ENCODE assay signal across 12 cellular contexts in genomic region chr3:151537751-151538150, GRCh38.
DNase-seq lines count a peak whose midpoint lies in the region; TF ChIP-seq lines count a peak whose summit lies in the region.
"Had no signal": no experiment of that assay in that cellular context is flagged by ENCODE, and none has a peak within 500 bp of the region (broad histone marks: within the 10 kb centered on the region; RNA-seq: fewer than 3 reads in every experiment).

No MANE protein-coding gene starts in this region.

- H3K36me3 ChIP-seq in mesendoderm (ENCODE audit: control insufficient read depth, insufficient read depth, low read length) (no peaks in the 10 kb centered on the region), SJCRH30 (no peaks in the 10 kb centered on the region)

- no peaks in the 10 kb centered on the region for H3K9me3 ChIP-seq in SJCRH30 (replicated peaks)
- H3K9me3 ChIP-seq: psoas muscle had no signal

- H3K9ac ChIP-seq in mesendoderm (ENCODE audit: low read length) = no peak overlapping the region

- no peak overlapping the region for H4K5ac ChIP-seq in mesendoderm (ENCODE audit: low read length)

- in situ Hi-C loops in GM13976 (cut with MboI; ENCODE audit: low sequenced_read_pairs, unreplicated experiment) = no loop called here

- no CpG with 5 or more reads among the region's 3 CpGs for WGBS in mesendoderm (ENCODE audit: extremely low coverage, insufficient coverage, low lambda C conversion rate)

- no peak overlapping the region for H3K23ac ChIP-seq in mesendoderm (ENCODE audit: low read length)

- no peaks in the 10 kb centered on the region for H3K27me3 Mint-ChIP-seq in chondrocyte (ENCODE audit: low read depth)

- peaks cover 41% of the 10 kb centered on the region for H3K4me1 Mint-ChIP-seq in chondrocyte (ENCODE audit: low read depth)
- H3K4me1 Mint-ChIP-seq: activated CD8-positive, alpha-beta memory T cell treated with anti-CD3 and anti-CD28 coated beads, Interleukin-2, amount 10 ng/mL, durations not matched to agents 7 days and 5 days; activated naive CD8-positive, alpha-beta T cell treated with anti-CD3 and anti-CD28 coated beads, Interleukin-2, amount 10 ng/mL, durations not matched to agents 7 days and 5 days had no signal

- H3K18ac ChIP-seq in mesendoderm (ENCODE audit: low read length) = peak overlapping the region; percentile 28

- H3K79me2 ChIP-seq in mesendoderm (ENCODE audit: control insufficient read depth, insufficient read depth, low read length) = no peaks in the 10 kb centered on the region

- H3K27me3 ChIP-seq in mesendoderm (ENCODE audit: insufficient read depth, low read length, poor library complexity) (no peaks in the 10 kb centered on the region), SJCRH30 (no peaks in the 10 kb centered on the region)

- H3K4ac ChIP-seq in mesendoderm (ENCODE audit: low read depth, low read length) = no peak overlapping the region

- TF ChIP-seq CTCF in chondrocyte (IDR thresholded peaks at IDR 0.05) = no peak
- no peak for TF ChIP-seq CTCF in GM13976 (IDR thresholded peaks at IDR 0.05; ENCODE audit: borderline replicate concordance, control extremely low read depth, extremely low read depth, insufficient read depth, missing control alignments)

- H3K27ac ChIP-seq in mesendoderm (ENCODE audit: low read depth, low read length) (no peak overlapping the region), SJCRH30 (no peak overlapping the region)
- H3K27ac ChIP-seq: psoas muscle had no signal

- no peak overlapping the region for H2BK120ac ChIP-seq in mesendoderm (ENCODE audit: low read depth, low read length)

- peaks cover 5% of the 10 kb centered on the region for H3K9me3 Mint-ChIP-seq in chondrocyte (ENCODE audit: low read depth)
- H3K9me3 Mint-ChIP-seq: activated naive CD8-positive, alpha-beta T cell treated with anti-CD3 and anti-CD28 coated beads, Interleukin-2, amount 10 ng/mL, durations not matched to agents 7 days and 5 days had no signal

- H3K4me3 ChIP-seq in mesendoderm (ENCODE audit: low read length) (no peak overlapping the region), SJCRH30 (no peak overlapping the region)

- no peak overlapping the region for H2BK5ac ChIP-seq in mesendoderm (ENCODE audit: low read length)

- peak; percentile 26 for DNase-seq in NOMO-1 treated with DMSO at 0.1 percent for 48 hours (lab: John Stamatoyannopoulos, UW; ENCODE audit: unreplicated experiment)
- no peak for DNase-seq in chondrocyte (ENCODE audit: low spot score)
- no peak for DNase-seq in mesendoderm
- DNase-seq in GM13976 (ENCODE audit: low spot score) = no peak
- no peak for DNase-seq in SJCRH30
- DNase-seq in activated T-cell treated with anti-CD3 and anti-CD28 coated beads, Interleukin-2, amount 50 U/mL, for 1 hour = no peak
- no peak for DNase-seq in NCI-H2081 treated with DMSO at 0.1 percent for 48 hours (lab: John Stamatoyannopoulos, UW)
- DNase-seq: activated CD8-positive, alpha-beta memory T cell treated with anti-CD3 and anti-CD28 coated beads, Interleukin-2, amount 10 ng/mL, durations not matched to agents 7 days and 5 days; activated naive CD8-positive, alpha-beta T cell treated with anti-CD3 and anti-CD28 coated beads, Interleukin-2, amount 10 ng/mL, durations not matched to agents 7 days and 5 days; COR-L47; hypothalamus; psoas muscle had no signal

- H2BK15ac ChIP-seq in mesendoderm (replicated peaks; ENCODE audit: low read depth) = no peak overlapping the region

- H3K4me1 ChIP-seq in mesendoderm (ENCODE audit: control insufficient read depth, low read depth, low read length) = peaks cover 2% of the 10 kb centered on the region
- no peaks in the 10 kb centered on the region for H3K4me1 ChIP-seq in SJCRH30

- H3K79me1 ChIP-seq in mesendoderm (ENCODE audit: low read length) = no peaks in the 10 kb centered on the region

- H4K8ac ChIP-seq in mesendoderm (ENCODE audit: low read depth, low read length) = no peak overlapping the region

- no peak overlapping the region for H3K56ac ChIP-seq in mesendoderm (ENCODE audit: low read length)

- H3K36me3 Mint-ChIP-seq in chondrocyte (ENCODE audit: low read depth) = no peaks in the 10 kb centered on the region
- H3K36me3 Mint-ChIP-seq: activated CD8-positive, alpha-beta memory T cell treated with anti-CD3 and anti-CD28 coated beads, Interleukin-2, amount 10 ng/mL, durations not matched to agents 7 days and 5 days; activated naive CD8-positive, alpha-beta T cell treated with anti-CD3 and anti-CD28 coated beads, Interleukin-2, amount 10 ng/mL, durations not matched to agents 7 days and 5 days had no signal

- no peak overlapping the region for H3K4me3 Mint-ChIP-seq in chondrocyte (ENCODE audit: unreplicated experiment)
- H3K4me3 Mint-ChIP-seq: activated CD8-positive, alpha-beta memory T cell treated with anti-CD3 and anti-CD28 coated beads, Interleukin-2, amount 10 ng/mL, durations not matched to agents 7 days and 5 days; activated naive CD8-positive, alpha-beta T cell treated with anti-CD3 and anti-CD28 coated beads, Interleukin-2, amount 10 ng/mL, durations not matched to agents 7 days and 5 days had no signal

- peak overlapping the region; percentile 72 for H3K27ac Mint-ChIP-seq in chondrocyte (ENCODE audit: unreplicated experiment)
- H3K27ac Mint-ChIP-seq: activated CD8-positive, alpha-beta memory T cell treated with anti-CD3 and anti-CD28 coated beads, Interleukin-2, amount 10 ng/mL, durations not matched to agents 7 days and 5 days; activated naive CD8-positive, alpha-beta T cell treated with anti-CD3 and anti-CD28 coated beads, Interleukin-2, amount 10 ng/mL, durations not matched to agents 7 days and 5 days had no signal

- no peak overlapping the region for H2AK5ac ChIP-seq in mesendoderm (ENCODE audit: low read length)

- H3K4me2 ChIP-seq in mesendoderm (ENCODE audit: low read length) = no peak overlapping the region
